Comparison of ENCODE assay signal across 28 cellular contexts in genomic region chr13:102933076-102933922, GRCh38.
"Had no signal": no experiment of that assay in that cellular context is flagged by ENCODE, and none has a peak within 500 bp of the region (broad histone marks: within the 10 kb centered on the region; RNA-seq: fewer than 3 reads in every experiment).

No MANE protein-coding gene starts in this region.

- DNase-seq: activated CD4-positive, alpha-beta T cell treated with anti-CD3 and anti-CD28 coated beads for 36 hours; activated CD4-positive, alpha-beta T cell treated with anti-CD3 and anti-CD28 coated beads, Interleukin-2, amount 10 ng/mL, durations not matched to agents 7 days and 5 days; activated CD4-positive, alpha-beta T cell treated with anti-CD3 and anti-CD28 coated beads, Interleukin-2, amount 50 U/mL, for 48 hours; activated CD8-positive, alpha-beta T cell treated with anti-CD3 and anti-CD28 coated beads, Interleukin-2, amount 10 ng/mL, durations not matched to agents 7 days and 5 days; activated gamma-delta T cell treated with Interleukin-2 at 50 U/mL for 16 hours; activated naive CD4-positive, alpha-beta T cell treated with anti-CD3 and anti-CD28 coated beads for 36 hours; activated T-cell treated with anti-CD3 and anti-CD28 coated beads, Interleukin-2, amount 50 U/mL, for 24 hours; adrenal gland; body of pancreas; Karpas-422; KBM-7; NCI-H1105; NCI-H1417 treated with DMSO at 0.1 percent for 48 hours; NCI-H187 treated with DMSO at 0.1 percent for 48 hours; NCI-H2081; NCI-H226; NCI-H446 treated with DMSO at 0.1 percent for 48 hours; NCI-H524 treated with DMSO at 0.1 percent for 48 hours; Right ventricle myocardium superior; SW 1271; T-helper 1 cell had no signal

- ATAC-seq: activated CD4-positive, alpha-beta T cell treated with anti-CD3 and anti-CD28 coated beads for 36 hours; activated CD4-positive, CD25-positive, alpha-beta regulatory T cell treated with anti-CD3 and anti-CD28 coated beads, Interleukin-2, amount 50 U/mL, for 24 hours; activated CD8-positive, alpha-beta T cell treated with anti-CD3 and anti-CD28 coated beads, Interleukin-2, amount 10 ng/mL, durations not matched to agents 7 days and 5 days; activated naive CD4-positive, alpha-beta T cell treated with anti-CD3 and anti-CD28 coated beads, Interleukin-2, amount 50 U/mL, for 72 hours; body of pancreas had no signal

- H3K27me3 ChIP-seq: adrenal gland, body of pancreas, breast epithelium had no signal

- H3K4me3 Mint-ChIP-seq: activated CD4-positive, alpha-beta T cell treated with anti-CD3 and anti-CD28 coated beads for 36 hours; activated CD4-positive, alpha-beta T cell treated with anti-CD3 and anti-CD28 coated beads, Interleukin-2, amount 10 ng/mL, durations not matched to agents 7 days and 5 days; activated CD8-positive, alpha-beta T cell treated with anti-CD3 and anti-CD28 coated beads, Interleukin-2, amount 10 ng/mL, durations not matched to agents 7 days and 5 days; activated naive CD4-positive, alpha-beta T cell treated with anti-CD3 and anti-CD28 coated beads for 36 hours; activated T-cell treated with anti-CD3 and anti-CD28 coated beads, Interleukin-2, amount 50 U/mL, for 24 hours; T-helper 2 cell treated with Interferon-gamma antibody and Interleukin-4, amounts not matched to agents 5 μg/mL and 100 μg/mL, for 36 hours had no signal

- H3K4me1 Mint-ChIP-seq: activated CD4-positive, alpha-beta T cell treated with anti-CD3 and anti-CD28 coated beads for 36 hours; activated CD4-positive, alpha-beta T cell treated with anti-CD3 and anti-CD28 coated beads, Interleukin-2, amount 10 ng/mL, durations not matched to agents 7 days and 5 days had no signal

- H3K9me3 ChIP-seq: adrenal gland, body of pancreas, breast epithelium had no signal

- H3K4me1 ChIP-seq: adrenal gland, body of pancreas, breast epithelium had no signal

- H3K27ac Mint-ChIP-seq: activated CD4-positive, alpha-beta T cell treated with anti-CD3 and anti-CD28 coated beads for 36 hours; activated CD4-positive, alpha-beta T cell treated with anti-CD3 and anti-CD28 coated beads, Interleukin-2, amount 10 ng/mL, durations not matched to agents 7 days and 5 days; activated CD8-positive, alpha-beta T cell treated with anti-CD3 and anti-CD28 coated beads, Interleukin-2, amount 10 ng/mL, durations not matched to agents 7 days and 5 days; activated naive CD4-positive, alpha-beta T cell treated with anti-CD3 and anti-CD28 coated beads for 36 hours; activated naive CD4-positive, alpha-beta T cell treated with anti-CD3 and anti-CD28 coated beads, Interleukin-2, amount 50 U/mL, for 72 hours; activated T-cell treated with anti-CD3 and anti-CD28 coated beads, Interleukin-2, amount 50 U/mL, for 24 hours; T-helper 2 cell treated with Interferon-gamma antibody and Interleukin-4, amounts not matched to agents 5 μg/mL and 100 μg/mL, for 36 hours had no signal

- H3K36me3 Mint-ChIP-seq: activated naive CD4-positive, alpha-beta T cell treated with anti-CD3 and anti-CD28 coated beads, Interleukin-2, amount 50 U/mL, for 72 hours had no signal

- H3K36me3 ChIP-seq: adrenal gland, breast epithelium had no signal

- H3K27ac ChIP-seq: adrenal gland, body of pancreas, breast epithelium, PC-9 had no signal

- FAIRE-seq: astrocyte, TTC549 had no signal

- H3K4me3 ChIP-seq: adrenal gland, body of pancreas, breast epithelium, PC-9 had no signal
